18 cellular contexts compared by ENCODE assay signal in the genomic region with DNA sequence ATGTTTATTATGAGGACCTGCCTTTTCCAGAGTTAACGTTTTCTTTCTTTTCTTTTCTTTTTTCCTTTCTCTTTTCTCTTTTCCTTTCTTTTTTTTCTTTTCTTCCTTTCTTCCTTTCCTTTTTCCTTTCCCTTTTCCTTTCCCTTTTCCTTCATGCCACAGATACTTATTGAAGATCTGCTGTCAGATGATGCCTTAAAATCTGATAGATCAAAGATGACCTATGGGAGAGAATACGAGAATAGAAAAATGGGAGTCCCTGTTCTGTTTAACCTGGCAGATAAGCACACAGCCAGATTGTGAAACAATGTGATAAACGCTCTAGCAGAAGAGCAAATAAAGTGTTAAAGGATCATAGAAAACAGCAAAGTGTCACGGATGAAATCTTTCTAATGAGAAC. TPM values are rescaled to one million over a fixed set of nuclear protein-coding genes. Genes with fewer than 3 reads are reported as not detected.
A peak's percentile ranks its signal among the peaks of the same experiment; 100 is the strongest.
DNase-seq lines count a peak whose midpoint lies in the region; ATAC-seq and TF ChIP-seq lines count a peak whose summit lies in the region.
"Had no signal": no experiment of that assay in that cellular context is flagged by ENCODE, and none has a peak within 500 bp of the region (broad histone marks: within the 10 kb centered on the region; RNA-seq: fewer than 3 reads in every experiment).

No MANE protein-coding gene starts in this region.

- peak overlapping the region in 2 of 3 donors; percentile 15 to 18 for H3K27ac Mint-ChIP-seq in CD4-positive, CD25-positive, alpha-beta regulatory T cell
- peak overlapping the region; percentile 74 for H3K27ac Mint-ChIP-seq in T-helper 17 cell
- H3K27ac Mint-ChIP-seq: activated CD4-positive, alpha-beta memory T cell treated with anti-CD3 and anti-CD28 coated beads for 36 hours had no signal

- CTCF ChIA-PET in HEK293 (lab: Yijun Ruan, JAX), result no interaction called here

- DNase-seq in CD4-positive, CD25-positive, alpha-beta regulatory T cell, result no peak
- DNase-seq in T-helper 17 cell, result no peak
- no peak for DNase-seq in DMS79 (lab: John Stamatoyannopoulos, UW)
- no peak for DNase-seq in activated T-cell treated with anti-CD3 and anti-CD28 coated beads, Interleukin-2, amount 50 U/mL, for 1 hour
- DNase-seq: activated CD4-positive, alpha-beta memory T cell treated with anti-CD3 and anti-CD28 coated beads for 36 hours; amygdala; foreskin fibroblast; Karpas-422; NCI-H1694; NCI-H226; posterior cingulate gyrus; stimulated activated naive CD4-positive, alpha-beta T cell had no signal

- POLR2A ChIA-PET in HEK293 (lab: Yijun Ruan, JAX), result no interaction called here

- no peak overlapping the region for H3K4me3 ChIP-seq in CD4-positive, CD25-positive, alpha-beta regulatory T cell (ENCODE audit: low read depth, low read length)
- H3K4me3 ChIP-seq in HEK293 (ENCODE audit: low read depth, low read length) (no peak overlapping the region), liver (ENCODE audit: low read depth in 1 of 3, low read length in 3 of 3) (no peak overlapping the region)

- no peak overlapping the region for H3K9ac ChIP-seq in liver (ENCODE audit: low read depth in 1 of 2, low read length in 2 of 2)

- peaks cover 2% of the 10 kb centered on the region for H3K36me3 ChIP-seq in CD4-positive, CD25-positive, alpha-beta regulatory T cell (ENCODE audit: control insufficient read depth, insufficient read depth, low read length)
- H3K36me3 ChIP-seq in HEK293 (ENCODE audit: control insufficient read depth in 2 of 2, insufficient read depth in 1 of 2, low read length in 2 of 2) (no peaks in the 10 kb centered on the region), liver (ENCODE audit: control insufficient read depth in 4 of 4, insufficient read depth in 3 of 4, low read depth in 1 of 4, low read length in 3 of 4) (peaks cover 0 to 1% (median 0%) of the 10 kb centered on the region in 4 donors)

- no peak for TF ChIP-seq CTCF in HEK293 (tag by site-specific recombination; IDR thresholded peaks at IDR 0.05)
- TF ChIP-seq CTCF in liver (IDR thresholded peaks at IDR 0.05; ENCODE audit: low read depth, low read length, missing input control), result no peak

- no peaks in the 10 kb centered on the region for H3K36me3 Mint-ChIP-seq in CD4-positive, CD25-positive, alpha-beta regulatory T cell
- H3K36me3 Mint-ChIP-seq in T-helper 17 cell (ENCODE audit: low read depth), result no peaks in the 10 kb centered on the region

- TF ChIP-seq RAD21 in liver (IDR thresholded peaks at IDR 0.05), result peak; percentile 27 to 35

- H3K27ac ChIP-seq in CD4-positive, CD25-positive, alpha-beta regulatory T cell (ENCODE audit: insufficient read depth, low read length, poor library complexity, severe bottlenecking), result no peak overlapping the region
- no peak overlapping the region for H3K27ac ChIP-seq in HEK293 (ENCODE audit: extremely low read depth, low read depth, low read length)
- H3K27ac ChIP-seq in liver (ENCODE audit: low read depth in 1 of 2, low read length in 2 of 2), result peak overlapping the region; percentile 64 to 81

- H3K4me1 Mint-ChIP-seq in CD4-positive, CD25-positive, alpha-beta regulatory T cell, result peaks cover 44 to 73% (median 54%) of the 10 kb centered on the region in 4 donors
- H3K4me1 Mint-ChIP-seq in T-helper 17 cell, result peaks cover 60% of the 10 kb centered on the region

- no peaks in the 10 kb centered on the region for H3K9me3 Mint-ChIP-seq in CD4-positive, CD25-positive, alpha-beta regulatory T cell
- H3K9me3 Mint-ChIP-seq: activated CD4-positive, alpha-beta memory T cell treated with anti-CD3 and anti-CD28 coated beads for 36 hours; activated T-helper 2 cell treated with anti-CD3 and anti-CD28 coated beads, Interferon-gamma antibody, Interleukin-2, Interleukin-4, amounts not matched to agents 10 μg/mL and 5 μg/mL and 100 μg/mL, durations not matched to agents 14 hours and 24 hours and 36 hours; type B pancreatic cell had no signal

- ATAC-seq in CD4-positive, CD25-positive, alpha-beta regulatory T cell (ENCODE audit: low read depth in 2 of 2), result no peak
- no peak for ATAC-seq in T-helper 17 cell
- ATAC-seq in GM18511 (IDR thresholded peaks at IDR 0.05; ENCODE audit: unreplicated experiment), result no peak
- ATAC-seq: Panc1 had no signal

- H3K27me3 ChIP-seq in CD4-positive, CD25-positive, alpha-beta regulatory T cell (ENCODE audit: control insufficient read depth, insufficient read depth, low read length), result no peaks in the 10 kb centered on the region
- H3K27me3 ChIP-seq in liver (ENCODE audit: control insufficient read depth in 4 of 4, insufficient read depth in 4 of 4, low read length in 3 of 4), result no peaks in the 10 kb centered on the region

- H3K27me3 Mint-ChIP-seq in CD4-positive, CD25-positive, alpha-beta regulatory T cell, result no peaks in the 10 kb centered on the region
- H3K27me3 Mint-ChIP-seq in T-helper 17 cell, result no peaks in the 10 kb centered on the region
- H3K27me3 Mint-ChIP-seq: activated CD4-positive, alpha-beta memory T cell treated with anti-CD3 and anti-CD28 coated beads for 36 hours; type B pancreatic cell had no signal

- no peak overlapping the region for H3K4me3 Mint-ChIP-seq in CD4-positive, CD25-positive, alpha-beta regulatory T cell
- no peak overlapping the region for H3K4me3 Mint-ChIP-seq in T-helper 17 cell
- H3K4me3 Mint-ChIP-seq: activated CD4-positive, alpha-beta memory T cell treated with anti-CD3 and anti-CD28 coated beads for 36 hours had no signal

- WGBS in liver, result 30% methylated on average over 4 of the region's 4 CpGs

- peaks cover 15% of the 10 kb centered on the region for H3K4me1 ChIP-seq in CD4-positive, CD25-positive, alpha-beta regulatory T cell (ENCODE audit: control insufficient read depth, insufficient read depth, low read length, poor library complexity, severe bottlenecking)
- H3K4me1 ChIP-seq in HEK293 (ENCODE audit: control insufficient read depth, insufficient read depth, low read length), result peaks cover 1% of the 10 kb centered on the region
- H3K4me1 ChIP-seq in liver (ENCODE audit: control insufficient read depth in 4 of 4, insufficient read depth in 4 of 4, low read length in 3 of 4), result peaks cover 4 to 53% (median 35%) of the 10 kb centered on the region in 4 donors

- no peaks in the 10 kb centered on the region for H3K9me3 ChIP-seq in CD4-positive, CD25-positive, alpha-beta regulatory T cell (ENCODE audit: control insufficient read depth in 2 of 2, low read length in 2 of 2)
- no peaks in the 10 kb centered on the region for H3K9me3 ChIP-seq in HEK293 (ENCODE audit: control insufficient read depth, insufficient read depth, low read depth, low read length)
- no peaks in the 10 kb centered on the region for H3K9me3 ChIP-seq in T-helper 17 cell (ENCODE audit: control insufficient read depth, low read length, poor library complexity, severe bottlenecking)
- H3K9me3 ChIP-seq in liver (ENCODE audit: control insufficient read depth in 4 of 4, low read length in 3 of 4), result no peaks in the 10 kb centered on the region

TF ChIP-seq in HEK293, 187 proteins besides CTCF, POLR2A, EP300 and RAD21:
- peak; percentile 76 for TF ChIP-seq ZNF366 (tag by site-specific recombination; conservative IDR thresholded peaks at IDR 0.05)
- no peak for TF ChIP-seq ZFP37 (tag by site-specific recombination; IDR thresholded peaks at IDR 0.05)
- no peak for TF ChIP-seq ZNF274 (IDR thresholded peaks at IDR 0.05; ENCODE audit: low read length)
- no peak for TF ChIP-seq ZNF274 (tag by site-specific recombination; IDR thresholded peaks at IDR 0.05; ENCODE audit: borderline replicate concordance)
- peak; percentile 100 for TF ChIP-seq PRDM1 (tag by site-specific recombination; IDR thresholded peaks at IDR 0.05)
- no peak for TF ChIP-seq SALL2 (tag by site-specific recombination; IDR thresholded peaks at IDR 0.05; ENCODE audit: borderline replicate concordance)
- TF ChIP-seq GLI2 (tag by site-specific recombination; IDR thresholded peaks at IDR 0.05; ENCODE audit: borderline replicate concordance, low read depth), result no peak

TF ChIP-seq in liver, 16 proteins besides CTCF, POLR2A, EP300 and RAD21 (continues in another document):
- TF ChIP-seq NR2F2 (IDR thresholded peaks at IDR 0.05) (no peak), JUND (IDR thresholded peaks at IDR 0.05) (peak in 1 of 2 donors; percentile 56), HNF4A (conservative IDR thresholded peaks at IDR 0.05) (peak; percentile 46 to 51), FOXA2 (IDR thresholded peaks at IDR 0.05) (no peak), EGR1 (IDR thresholded peaks at IDR 0.05; ENCODE audit: low read depth in 2 of 2) (no peak), YY1 (IDR thresholded peaks at IDR 0.05) (peak; percentile 57), SP1 (IDR thresholded peaks at IDR 0.05) (peak; percentile 9)
- TF ChIP-seq, protein P1, sequence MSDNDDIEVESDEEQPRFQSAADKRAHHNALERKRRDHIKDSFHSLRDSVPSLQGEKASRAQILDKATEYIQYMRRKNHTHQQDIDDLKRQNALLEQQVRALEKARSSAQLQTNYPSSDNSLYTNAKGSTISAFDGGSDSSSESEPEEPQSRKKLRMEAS (IDR thresholded peaks at IDR 0.05), result peak; percentile 26
- TF ChIP-seq, protein P2, sequence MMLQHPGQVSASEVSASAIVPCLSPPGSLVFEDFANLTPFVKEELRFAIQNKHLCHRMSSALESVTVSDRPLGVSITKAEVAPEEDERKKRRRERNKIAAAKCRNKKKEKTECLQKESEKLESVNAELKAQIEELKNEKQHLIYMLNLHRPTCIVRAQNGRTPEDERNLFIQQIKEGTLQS (IDR thresholded peaks at IDR 0.05), result no peak

RNA-seq across cellular contexts. Expression of a gene that starts 38.9 kb away (rescaled TPM):
- 122 TPM for total RNA-seq in CD4-positive, CD25-positive, alpha-beta regulatory T cell
- polyA plus RNA-seq in CD4-positive, CD25-positive, alpha-beta regulatory T cell, result 10 to 100 TPM; 18.1 to 43.3 (median 28.0) TPM
- total RNA-seq in T-helper 17 cell, result 100 to 1,000 TPM; 105 to 121 TPM
- total RNA-seq in liver, result 10 to 100 TPM; 24.3 to 42.8 TPM
- polyA plus RNA-seq in liver, result 10 to 100 TPM in 1 of 2 donors, 1 to 10 TPM in 1; 7.2 to 18.6 TPM

Comparison
In these comparisons a context has a peak if more than half of its experiments do, and no peak if none do; other contexts are left out.
1. H3K27ac ChIP-seq: peak in liver (2 of 2); none in CD4-positive, CD25-positive, alpha-beta regulatory T cell (single experiment) and HEK293 (single experiment).